9 cellular contexts compared by ENCODE assay signal in the genomic region with DNA sequence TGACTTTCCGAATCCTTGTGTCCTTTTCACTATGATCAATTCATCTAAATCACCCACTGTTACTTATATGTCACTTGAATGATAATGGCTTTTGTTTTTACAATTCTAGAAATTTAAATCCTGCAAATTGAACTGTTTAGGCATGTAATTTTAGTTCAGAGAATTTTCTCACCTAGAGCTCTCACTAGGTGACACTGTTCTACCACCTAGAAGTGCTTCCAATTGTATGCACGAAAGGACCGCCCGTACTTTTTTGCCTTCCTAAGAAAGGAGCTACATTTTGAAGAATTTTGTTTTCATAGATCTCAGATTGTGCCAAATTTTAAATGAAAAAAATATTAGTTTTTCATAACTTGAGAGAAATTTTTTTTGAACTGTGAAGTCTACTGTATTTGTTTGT.
DNase-seq lines count a peak whose midpoint lies in the region; ATAC-seq and TF ChIP-seq lines count a peak whose summit lies in the region.
"Had no signal": no experiment of that assay in that cellular context is flagged by ENCODE, and none has a peak within 500 bp of the region (broad histone marks: within the 10 kb centered on the region; RNA-seq: fewer than 3 reads in every experiment).

No MANE protein-coding gene starts in this region.

- H3K9me3 Mint-ChIP-seq in osteocyte (ENCODE audit: unreplicated experiment): peaks cover 5% of the 10 kb centered on the region
- H3K9me3 Mint-ChIP-seq: mesothelial cell of epicardium had no signal

- H3K4me1 Mint-ChIP-seq in osteocyte (ENCODE audit: unreplicated experiment): peaks cover 22% of the 10 kb centered on the region

- H3K4me3 Mint-ChIP-seq in osteocyte (ENCODE audit: unreplicated experiment): no peak overlapping the region
- H3K4me3 Mint-ChIP-seq: activated naive CD4-positive, alpha-beta T cell treated with anti-CD3 and anti-CD28 coated beads for 36 hours; mesothelial cell of epicardium had no signal

- TF ChIP-seq CTCF in GM12874 (IDR thresholded peaks at IDR 0.05; ENCODE audit: insufficient read depth, low read depth, low read length): 0 out of 2 replicates have a peak, but pooled peaks have one; percentile 3
- TF ChIP-seq CTCF in osteocyte (IDR thresholded peaks at IDR 0.05): peak; percentile 60

- no peaks in the 10 kb centered on the region for H3K36me3 Mint-ChIP-seq in osteocyte (ENCODE audit: unreplicated experiment)
- H3K36me3 Mint-ChIP-seq: mesothelial cell of epicardium had no signal

- DNase-seq in NCI-H69 (lab: John Stamatoyannopoulos, UW) (peak; percentile 44), cerebellum (ENCODE audit: low spot score) (peak; percentile 1), osteocyte (ENCODE audit: extremely low spot score, unreplicated experiment) (no peak)
- DNase-seq in effector CD8-positive, alpha-beta T cell (lab: John Stamatoyannopoulos, UW): no peak
- no peak for DNase-seq in activated CD4-positive, alpha-beta T cell treated with anti-CD3 and anti-CD28 coated beads for 48 hours
- DNase-seq: activated naive CD4-positive, alpha-beta T cell treated with anti-CD3 and anti-CD28 coated beads for 36 hours had no signal

- H3K27me3 Mint-ChIP-seq in osteocyte (ENCODE audit: unreplicated experiment): no peaks in the 10 kb centered on the region

- ATAC-seq in HG02938 (IDR thresholded peaks at IDR 0.05; ENCODE audit: unreplicated experiment): no peak

- no peak overlapping the region for H3K27ac Mint-ChIP-seq in osteocyte (ENCODE audit: unreplicated experiment)
- H3K27ac Mint-ChIP-seq: activated naive CD4-positive, alpha-beta T cell treated with anti-CD3 and anti-CD28 coated beads for 36 hours; mesothelial cell of epicardium had no signal

Comparison
In these comparisons a context has a peak if more than half of its experiments do, and no peak if none do; other contexts are left out.
1. DNase-seq: peak in NCI-H69 (single experiment) and cerebellum (single experiment); none in osteocyte (single experiment), effector CD8-positive, alpha-beta T cell (single experiment) and activated CD4-positive, alpha-beta T cell treated with anti-CD3 and anti-CD28 coated beads for 48 hours (single experiment).